Comparison of ENCODE assay signal across 18 cellular contexts in genomic region chr5:9869616-9870288, GRCh38.
DNase-seq lines count a peak whose midpoint lies in the region; ATAC-seq, FAIRE-seq and TF ChIP-seq lines count a peak whose summit lies in the region.
"Had no signal": no experiment of that assay in that cellular context is flagged by ENCODE, and none has a peak within 500 bp of the region (broad histone marks: within the 10 kb centered on the region; RNA-seq: fewer than 3 reads in every experiment).

No MANE protein-coding gene starts in this region.

- no peak overlapping the region for H3K27ac ChIP-seq in thyroid gland
- H3K27ac ChIP-seq: SK-N-MC had no signal

- H3K27me3 ChIP-seq in thyroid gland = no peaks in the 10 kb centered on the region

- TF ChIP-seq POLR2A in thyroid gland (IDR thresholded peaks at IDR 0.05) = no peak

- H3K4me1 ChIP-seq in thyroid gland = no peaks in the 10 kb centered on the region

- H3K36me3 ChIP-seq in thyroid gland = no peaks in the 10 kb centered on the region

- FAIRE-seq in RCC 7860 (lab: Jason Lieb, UNC) = peak; percentile 99
- FAIRE-seq: TTC549 had no signal

- H3K4me3 ChIP-seq in epithelial cell of esophagus (ENCODE audit: low read length) (no peak overlapping the region), thyroid gland (replicated peaks in 1 of 3) (no peak overlapping the region)
- H3K4me3 ChIP-seq: SK-N-MC had no signal

- no peaks in the 10 kb centered on the region for H3K9me3 ChIP-seq in thyroid gland

- WGBS in thyroid gland, 2 donors = 87 to 93% methylated on average over 2 of the region's 2 CpGs

- intact Hi-C loops in thyroid gland (cut with DNase I) = no loop called here

- TF ChIP-seq CTCF in epithelial cell of esophagus (IDR thresholded peaks at IDR 0.05; ENCODE audit: insufficient read depth, low read depth, low read length, missing control alignments) (no peak), thyroid gland (IDR thresholded peaks at IDR 0.05) (no peak)

- ATAC-seq in HG03095 (IDR thresholded peaks at IDR 0.05; ENCODE audit: unreplicated experiment) (no peak), HG03135 (IDR thresholded peaks at IDR 0.05; ENCODE audit: unreplicated experiment) (no peak), HG02642 (IDR thresholded peaks at IDR 0.05; ENCODE audit: poor library complexity, unreplicated experiment) (no peak)
- ATAC-seq: left lobe of liver; naive thymus-derived CD4-positive, alpha-beta T cell had no signal

- DNase-seq in EL (peak; percentile 86), RCC 7860 (ENCODE audit: low spot score) (peak; percentile 87), epithelial cell of esophagus (ENCODE audit: low read depth) (peak; percentile 89), myocyte (ENCODE audit: low read depth) (peak; percentile 42), thyroid gland (no peak)
- DNase-seq: activated CD4-positive, alpha-beta memory T cell treated with anti-CD3 and anti-CD28 coated beads, Interleukin-2, amount 10 ng/mL, durations not matched to agents 7 days and 5 days; CD4-positive, alpha-beta memory T cell; effector CD4-positive, alpha-beta T cell; Kasumi-1; naive thymus-derived CD4-positive, alpha-beta T cell; NCI-H2029 treated with DMSO at 0.1 percent for 48 hours; stimulated activated CD4-positive, alpha-beta T cell treated with anti-CD3 and anti-CD28 coated beads, Interleukin-4, amount 100 ng/mL, for 24 hours had no signal

Comparison
In these comparisons a context has a peak if more than half of its experiments do, and no peak if none do; other contexts are left out.
1. DNase-seq: peak in EL (single experiment), RCC 7860 (single experiment), epithelial cell of esophagus (single experiment) and myocyte (single experiment); none in thyroid gland (0 of 2).